14 cellular contexts compared by ENCODE assay signal in the genomic region with DNA sequence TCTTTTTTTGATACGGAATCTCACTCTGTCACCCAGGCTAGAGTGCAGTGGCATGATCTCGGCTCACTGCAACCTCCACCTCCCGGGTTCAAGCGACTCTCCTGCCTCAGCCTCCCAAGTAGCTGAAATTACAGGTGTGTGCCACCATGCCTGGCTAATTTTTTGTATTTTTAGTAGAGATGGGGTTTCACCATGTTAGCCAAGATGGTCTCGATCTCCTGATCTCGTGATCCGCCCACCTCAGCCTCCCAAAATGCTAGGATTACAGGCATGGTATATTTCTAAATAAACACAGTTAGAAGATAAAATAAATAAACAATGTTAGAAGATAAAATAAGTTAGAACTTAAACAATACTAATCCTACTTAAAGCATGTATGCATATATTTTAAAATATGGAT. TPM values are rescaled to one million over a fixed set of nuclear protein-coding genes. Genes with fewer than 3 reads are reported as not detected.
DNase-seq lines count a peak whose midpoint lies in the region; ATAC-seq and TF ChIP-seq lines count a peak whose summit lies in the region.
"Not testable (repeated sequence)": the region's sequence is repeated elsewhere in the genome, so short reads cannot be mapped to it uniquely, and the experiment has no call there.
"Had no signal": no experiment of that assay in that cellular context is flagged by ENCODE, and none has a peak within 500 bp of the region (broad histone marks: within the 10 kb centered on the region; RNA-seq: fewer than 3 reads in every experiment).

No MANE protein-coding gene starts in this region.

- H3K9me2 ChIP-seq in Loucy (replicated peaks; ENCODE audit: low read depth, low read length), result not testable (repeated sequence)

- H3K9me3 ChIP-seq in DND-41 (ENCODE audit: insufficient read depth, low read length, severe bottlenecking); Loucy (ENCODE audit: insufficient read depth, low read depth, low read length): not testable (repeated sequence)

- H3K4me2 ChIP-seq in DND-41 (ENCODE audit: insufficient read depth, low read length) (peak overlapping the region; percentile 76; the same call in 1 of the 2 replicates), Loucy (ENCODE audit: low read depth, low read length, poor library complexity, severe bottlenecking) (peak overlapping the region; percentile 84)

- DNase-seq in DND-41; activated T-cell treated with anti-CD3 and anti-CD28 coated beads, Interleukin-2, amount 50 U/mL, for 4 hours; MCF 10A (ENCODE audit: unreplicated experiment); natural killer cell: not testable (repeated sequence)
- DNase-seq in activated CD4-positive, alpha-beta T cell treated with anti-CD3 and anti-CD28 coated beads, Interleukin-2, amount 10 ng/mL, durations not matched to agents 24 days and 14 days, result peak; percentile 52

- intact Hi-C loops in activated CD4-positive, alpha-beta T cell treated with anti-CD3 and anti-CD28 coated beads, Interleukin-2, amount 10 ng/mL, durations not matched to agents 24 days and 14 days (cut with micrococcal nuclease), result loop anchor here (1.0 to 5.0 kb wide), 7 partner anchors 8 to 1186 kb away; a partner anchor contains a TSS
- intact Hi-C loops in MCF 10A (cut with micrococcal nuclease), result not testable (repeated sequence)
- intact Hi-C loops in natural killer cell (cut with micrococcal nuclease), result loop anchor here (1.0 to 5.0 kb wide), 4 partner anchors 12 to 164 kb away; a partner anchor contains a TSS

- H3K36me3 ChIP-seq in DND-41 (ENCODE audit: insufficient read depth, low read length); Loucy (ENCODE audit: insufficient read depth, low read length): not testable (repeated sequence)

- peaks cover 65% of the 10 kb centered on the region for H3K4me1 ChIP-seq in DND-41 (ENCODE audit: insufficient read depth, low read length)
- H3K4me1 ChIP-seq in Loucy (ENCODE audit: insufficient read depth, low read length, poor library complexity, severe bottlenecking), result peaks cover 84% of the 10 kb centered on the region

- H3K4me3 ChIP-seq in DND-41 (ENCODE audit: low read depth in 1 of 2, low read length in 2 of 2); Loucy (ENCODE audit: low read length, poor library complexity, severe bottlenecking): not testable (repeated sequence)

- peak overlapping the region; percentile 73; the same call in 1 of the 2 replicates for H3K9ac ChIP-seq in DND-41 (ENCODE audit: low read depth, low read length)
- not testable (repeated sequence) for H3K9ac ChIP-seq in Loucy (ENCODE audit: low read depth, low read length, poor library complexity, severe bottlenecking)

- not testable (repeated sequence) for BruUV-seq in MCF 10A (replicated peaks; lab: Mats Ljungman, UMichigan)

- not testable (repeated sequence) for H3K27me3 Mint-ChIP-seq in activated CD4-positive, alpha-beta T cell treated with anti-CD3 and anti-CD28 coated beads, Interleukin-2, amount 10 ng/mL, durations not matched to agents 24 days and 14 days; activated T-cell treated with anti-CD3 and anti-CD28 coated beads, Interleukin-2, amount 50 U/mL, for 4 hours (ENCODE audit: low read depth); activated naive CD8-positive, alpha-beta T cell; MCF 10A (ENCODE audit: insufficient read depth, unreplicated experiment); natural killer cell (ENCODE audit: low read depth in 2 of 2); stimulated activated naive CD8-positive, alpha-beta T cell treated with anti-CD3 and anti-CD28 coated beads, Interleukin-15, Interleukin-2, amounts not matched to agents 100 ng/mL and 50 ng/mL, for 24 hours

- peaks cover 52% of the 10 kb centered on the region for H3K4me1 Mint-ChIP-seq in activated CD4-positive, alpha-beta T cell treated with anti-CD3 and anti-CD28 coated beads, Interleukin-2, amount 10 ng/mL, durations not matched to agents 24 days and 14 days
- peaks cover 55% of the 10 kb centered on the region for H3K4me1 Mint-ChIP-seq in activated T-cell treated with anti-CD3 and anti-CD28 coated beads, Interleukin-2, amount 50 U/mL, for 4 hours (ENCODE audit: low read depth)
- H3K4me1 Mint-ChIP-seq in activated naive CD8-positive, alpha-beta T cell (ENCODE audit: low read depth), result peaks cover 60% of the 10 kb centered on the region
- H3K4me1 Mint-ChIP-seq in MCF 10A (ENCODE audit: insufficient read depth, unreplicated experiment) (peaks cover 30% of the 10 kb centered on the region), natural killer cell (peaks cover 39 to 44% of the 10 kb centered on the region in 2 donors)
- H3K4me1 Mint-ChIP-seq in stimulated activated naive CD8-positive, alpha-beta T cell treated with anti-CD3 and anti-CD28 coated beads, Interleukin-15, Interleukin-2, amounts not matched to agents 100 ng/mL and 50 ng/mL, for 24 hours (ENCODE audit: low read depth), result peaks cover 73% of the 10 kb centered on the region

- H3K9me3 Mint-ChIP-seq in activated CD4-positive, alpha-beta T cell treated with anti-CD3 and anti-CD28 coated beads, Interleukin-2, amount 10 ng/mL, durations not matched to agents 24 days and 14 days, result peaks cover 15% of the 10 kb centered on the region
- not testable (repeated sequence) for H3K9me3 Mint-ChIP-seq in activated T-cell treated with anti-CD3 and anti-CD28 coated beads, Interleukin-2, amount 50 U/mL, for 4 hours; activated naive CD8-positive, alpha-beta T cell (ENCODE audit: low read depth); MCF 10A (ENCODE audit: unreplicated experiment); natural killer cell; stimulated activated naive CD8-positive, alpha-beta T cell treated with anti-CD3 and anti-CD28 coated beads, Interleukin-15, Interleukin-2, amounts not matched to agents 100 ng/mL and 50 ng/mL, for 24 hours

- H3K79me2 ChIP-seq in DND-41 (ENCODE audit: insufficient read depth, low read length), result peaks cover 44% of the 10 kb centered on the region
- H3K79me2 ChIP-seq in Loucy (ENCODE audit: insufficient read depth, low read length), result peaks cover 43% of the 10 kb centered on the region

- H3K27ac Mint-ChIP-seq in activated CD4-positive, alpha-beta T cell treated with anti-CD3 and anti-CD28 coated beads, Interleukin-2, amount 10 ng/mL, durations not matched to agents 24 days and 14 days, result peak overlapping the region; percentile 72
- peak overlapping the region; percentile 64 for H3K27ac Mint-ChIP-seq in activated naive CD8-positive, alpha-beta T cell
- H3K27ac Mint-ChIP-seq in MCF 10A (ENCODE audit: low read depth, unreplicated experiment) (peak overlapping the region; percentile 89), natural killer cell (peak overlapping the region; percentile 85 to 96)
- peak overlapping the region; percentile 36 for H3K27ac Mint-ChIP-seq in stimulated activated naive CD8-positive, alpha-beta T cell treated with anti-CD3 and anti-CD28 coated beads, Interleukin-15, Interleukin-2, amounts not matched to agents 100 ng/mL and 50 ng/mL, for 24 hours

- H3K36me3 Mint-ChIP-seq in activated CD4-positive, alpha-beta T cell treated with anti-CD3 and anti-CD28 coated beads, Interleukin-2, amount 10 ng/mL, durations not matched to agents 24 days and 14 days (ENCODE audit: low read depth), result peaks cover 19% of the 10 kb centered on the region
- H3K36me3 Mint-ChIP-seq in activated T-cell treated with anti-CD3 and anti-CD28 coated beads, Interleukin-2, amount 50 U/mL, for 4 hours (ENCODE audit: insufficient read depth), result peaks cover 10% of the 10 kb centered on the region
- H3K36me3 Mint-ChIP-seq in activated naive CD8-positive, alpha-beta T cell; MCF 10A (ENCODE audit: insufficient read depth, unreplicated experiment); natural killer cell; stimulated activated naive CD8-positive, alpha-beta T cell treated with anti-CD3 and anti-CD28 coated beads, Interleukin-15, Interleukin-2, amounts not matched to agents 100 ng/mL and 50 ng/mL, for 24 hours (ENCODE audit: low read depth): not testable (repeated sequence)

- H2AFZ ChIP-seq in DND-41 (ENCODE audit: low read depth, low read length); Loucy (ENCODE audit: low read length): not testable (repeated sequence)

- H3K4me3 Mint-ChIP-seq in activated CD4-positive, alpha-beta T cell treated with anti-CD3 and anti-CD28 coated beads, Interleukin-2, amount 10 ng/mL, durations not matched to agents 24 days and 14 days; activated naive CD8-positive, alpha-beta T cell; MCF 10A (ENCODE audit: unreplicated experiment); natural killer cell; stimulated activated naive CD8-positive, alpha-beta T cell treated with anti-CD3 and anti-CD28 coated beads, Interleukin-15, Interleukin-2, amounts not matched to agents 100 ng/mL and 50 ng/mL, for 24 hours: not testable (repeated sequence)
- peak overlapping the region; percentile 35 for H3K4me3 Mint-ChIP-seq in activated T-cell treated with anti-CD3 and anti-CD28 coated beads, Interleukin-2, amount 50 U/mL, for 4 hours

- H4K20me1 ChIP-seq in DND-41 (ENCODE audit: insufficient read depth, low read length); Loucy (ENCODE audit: insufficient read depth, low read length, poor library complexity, severe bottlenecking): not testable (repeated sequence)

- H3K27me3 ChIP-seq in DND-41 (ENCODE audit: insufficient read depth, low read length, poor library complexity); Loucy (ENCODE audit: insufficient read depth, low read length, poor library complexity, severe bottlenecking): not testable (repeated sequence)

- not testable (repeated sequence) for TF ChIP-seq CTCF in DND-41 (IDR thresholded peaks at IDR 0.05; ENCODE audit: borderline replicate concordance, extremely low read depth, low read length, poor library complexity, severe bottlenecking); Loucy (conservative IDR thresholded peaks at IDR 0.05; ENCODE audit: low read length); MCF 10A (IDR thresholded peaks at IDR 0.05; ENCODE audit: unreplicated experiment); natural killer cell (IDR thresholded peaks at IDR 0.05)

- POLR2A ChIA-PET in MCF 10A (lab: Yijun Ruan, JAX), result interaction anchor here (1.3 kb wide), 1 partner anchor 11 kb away, joined by 3 read pairs; no protein-coding TSS in a partner anchor

- peak overlapping the region; percentile 95; the same call in 1 of the 2 replicates for H3K27ac ChIP-seq in DND-41 (ENCODE audit: low read length)

- H3F3A ChIP-seq in Loucy (ENCODE audit: low read depth), result not testable (repeated sequence)

- CTCF ChIA-PET in MCF 10A (lab: Yijun Ruan, JAX), result not testable (repeated sequence)

- not testable (repeated sequence) for ATAC-seq in DND-41 (ENCODE audit: insufficient read depth, low read depth); activated T-cell treated with anti-CD3 and anti-CD28 coated beads, Interleukin-2, amount 50 U/mL, for 4 hours; natural killer cell

RNA-seq across cellular contexts. Expression of a gene that starts 0.6 kb away (rescaled TPM):
- total RNA-seq in activated CD4-positive, alpha-beta T cell treated with anti-CD3 and anti-CD28 coated beads, Interleukin-2, amount 10 ng/mL, durations not matched to agents 24 days and 14 days, result 86.4 and 92.7 TPM in 2 replicates
- total RNA-seq in activated T-cell treated with anti-CD3 and anti-CD28 coated beads, Interleukin-2, amount 50 U/mL, for 4 hours, result 100 to 1,000 TPM in 1 of 3 donors, 10 to 100 TPM in 2; 54.0 to 107 (median 73.5) TPM
- total RNA-seq in MCF 10A (2022), result 2.3 and 6.8 TPM in 2 replicates
- 100 to 1,000 TPM in 1 of 3 donors, 10 to 100 TPM in 2; 17.7 to 101 (median 18.2) TPM for total RNA-seq in natural killer cell
- total RNA-seq: A673, Daoy, G401, HepG2, HT1080, SJSA1 had no signal

Comparison
In these comparisons a context has a peak if more than half of its experiments do, and no peak if none do; other contexts are left out.
1. H3K27ac Mint-ChIP-seq: peak in every context shown above with its lines; median percentile 90 in natural killer cell; 89 in MCF 10A; 72 in activated CD4-positive, alpha-beta T cell treated with anti-CD3 and anti-CD28 coated beads, Interleukin-2, amount 10 ng/mL, durations not matched to agents 24 days and 14 days; 64 in activated naive CD8-positive, alpha-beta T cell; 36 in stimulated activated naive CD8-positive, alpha-beta T cell treated with anti-CD3 and anti-CD28 coated beads, Interleukin-15, Interleukin-2, amounts not matched to agents 100 ng/mL and 50 ng/mL, for 24 hours.